Comparison of ENCODE assay signal across 8 cellular contexts in the genomic region with DNA sequence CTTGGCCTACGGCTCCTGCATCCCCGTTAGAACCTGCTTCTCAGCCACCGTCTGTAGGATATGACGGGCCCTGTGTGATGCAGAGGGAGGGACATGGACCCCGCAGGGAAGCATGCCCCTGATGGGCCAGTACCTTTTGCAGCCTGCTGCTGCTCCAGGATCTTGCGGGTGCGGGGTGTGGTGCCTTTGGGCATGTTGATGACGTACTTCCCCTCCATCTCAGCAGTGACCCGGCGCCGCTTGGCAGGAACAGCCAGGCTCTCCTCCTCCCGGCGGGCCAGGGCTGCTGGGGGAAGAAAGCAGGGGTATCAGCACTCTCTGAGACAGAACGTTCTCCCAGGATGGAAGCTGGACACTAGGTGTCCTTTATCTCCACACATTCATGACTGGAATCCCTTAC.
"Had no signal": no experiment of that assay in that cellular context is flagged by ENCODE, and none has a peak within 500 bp of the region (broad histone marks: within the 10 kb centered on the region; RNA-seq: fewer than 3 reads in every experiment).

No MANE protein-coding gene starts in this region.

- H2AFZ ChIP-seq: GM23338 had no signal

- DNase-seq: H9, HCEC 1CT, KBM-7 had no signal

- ATAC-seq: GM23338, HepG2 had no signal

- H3K27ac ChIP-seq: HL-60 had no signal

- H3K4me3 ChIP-seq: GM23338 had no signal

- FAIRE-seq: H1, H54, HepG2 had no signal

- H3K4me2 ChIP-seq: GM23338 had no signal
